In the genomic region with DNA sequence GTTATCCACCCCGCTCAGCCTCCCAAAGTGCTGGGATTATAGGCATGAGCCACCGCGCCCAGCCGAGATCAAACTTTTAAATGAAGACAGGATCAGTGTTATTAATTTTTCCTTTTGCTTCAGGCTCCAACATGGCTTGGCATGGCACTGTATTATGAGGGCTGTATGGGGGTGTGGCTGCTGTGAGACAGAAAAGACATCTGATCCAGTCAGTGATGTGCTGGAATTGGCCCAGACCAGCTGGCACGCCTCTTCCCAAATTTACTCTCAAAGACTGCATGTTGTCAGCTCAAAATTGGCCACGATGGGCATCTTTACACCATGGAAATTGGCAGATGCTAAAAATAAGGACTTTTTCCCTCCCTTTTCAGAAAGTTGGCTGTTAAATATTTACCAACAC, we compare ENCODE assay signal across 10 cellular contexts. TPM values are rescaled to one million over a fixed set of nuclear protein-coding genes. Genes with fewer than 3 reads are reported as not detected.
"Had no signal": no experiment of that assay in that cellular context is flagged by ENCODE, and none has a peak within 500 bp of the region (broad histone marks: within the 10 kb centered on the region; RNA-seq: fewer than 3 reads in every experiment).

No MANE protein-coding gene starts in this region.

- ATAC-seq: HCT116, HepG2 had no signal

- H3K9me3 ChIP-seq: HAP-1 had no signal

- H3K4me3 ChIP-seq: GM23248, HAP-1 had no signal

- H2AFZ ChIP-seq: GM23248 had no signal

- H3K9ac ChIP-seq: GM23248 had no signal

- H3K4me1 ChIP-seq: HAP-1 had no signal

- H3K27ac ChIP-seq: GM23248, HL-60 had no signal

- DNase-seq: GM23248, GOT3, H7, KBM-7 had no signal

- H3K36me3 ChIP-seq: HAP-1 had no signal

RNA-seq across cellular contexts. Expression of gene KIF12, which starts 44.1 kb away (rescaled TPM):
- total RNA-seq: GM23248, H4, HT1080 had no signal
